ENCODE assay signal across 8 cellular contexts in genomic region chr7:117544061-117544460, GRCh38.
"Had no signal": no experiment of that assay in that cellular context is flagged by ENCODE, and none has a peak within 500 bp of the region (broad histone marks: within the 10 kb centered on the region; RNA-seq: fewer than 3 reads in every experiment).

No MANE protein-coding gene starts in this region.

- ATAC-seq: HCT116, K562 had no signal

- H3K4me3 ChIP-seq: GM23248, HAP-1, K562 had no signal

- H3K4me1 ChIP-seq: HAP-1 had no signal

- H3K36me3 ChIP-seq: HAP-1 had no signal

- H3K27ac ChIP-seq: GM23248 had no signal

- H2AFZ ChIP-seq: GM23248 had no signal

- DNase-seq: GM23248, GOT3, H7, HFFc6, IMR-90 had no signal

- H3K9me3 ChIP-seq: HAP-1 had no signal
